In the genomic region with DNA sequence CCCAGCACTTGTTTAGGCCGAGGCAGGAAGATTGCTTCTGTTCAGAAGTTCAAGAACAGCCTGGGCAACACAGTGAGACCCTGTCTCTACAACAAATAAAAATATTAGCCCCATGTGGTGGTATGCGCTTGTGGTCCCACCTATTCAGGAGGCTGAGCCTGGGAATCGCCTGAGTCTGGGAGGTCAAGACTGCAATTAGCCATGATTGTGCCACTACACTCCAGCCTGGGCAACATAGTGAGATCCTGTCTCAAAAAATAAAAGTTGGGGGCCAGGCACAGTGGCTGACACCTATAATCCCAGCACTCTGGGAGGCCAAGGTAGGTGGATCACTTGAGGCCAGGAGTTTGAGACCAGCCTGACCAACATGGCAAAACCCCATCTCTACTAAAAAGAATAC, we compare ENCODE assay signal across 15 cellular contexts. TPM values are rescaled to one million over a fixed set of nuclear protein-coding genes. Genes with fewer than 3 reads are reported as not detected.
"Had no signal": no experiment of that assay in that cellular context is flagged by ENCODE, and none has a peak within 500 bp of the region (broad histone marks: within the 10 kb centered on the region; RNA-seq: fewer than 3 reads in every experiment).

No MANE protein-coding gene starts in this region.

RNA-seq across cellular contexts. Expression of a gene that starts 27.0 kb away (rescaled TPM):
- total RNA-seq: myocyte had no signal

RNA-seq across cellular contexts. Expression of a gene that starts 58.5 kb away (rescaled TPM):
- total RNA-seq: dermis blood vessel endothelial cell; dorsolateral prefrontal cortex; gastrocnemius medialis; glomerular endothelial cell; heart right ventricle; kidney epithelial cell; left cardiac atrium; left ventricle myocardium superior; lung microvascular endothelial cell; mesenteric fat pad; mesothelial cell of epicardium; mucosa of descending colon; myocyte; naive thymus-derived CD8-positive, alpha-beta T cell had no signal
- polyA plus RNA-seq: keratinocyte; naive thymus-derived CD8-positive, alpha-beta T cell had no signal
